25 cellular contexts compared by ENCODE assay signal in the genomic region with DNA sequence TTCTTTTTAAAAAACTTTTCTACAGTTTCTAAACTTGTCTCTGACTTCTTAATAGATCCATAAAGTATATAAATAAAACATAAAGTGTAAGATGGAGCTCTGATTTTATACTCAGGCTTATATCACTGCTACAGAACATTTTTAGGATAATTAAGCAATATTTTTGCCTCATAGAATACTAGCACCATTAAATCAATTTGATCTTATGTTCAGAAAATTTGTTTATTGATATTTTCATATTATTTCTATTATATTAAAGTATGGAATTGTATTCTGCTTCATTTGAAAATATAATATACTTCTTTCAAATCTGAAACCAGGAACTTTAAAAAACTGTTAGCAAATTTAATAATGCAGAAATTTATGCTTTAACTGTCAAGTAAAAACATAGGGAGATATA.
DNase-seq lines count a peak whose midpoint lies in the region; ATAC-seq, FAIRE-seq and TF ChIP-seq lines count a peak whose summit lies in the region.
"Had no signal": no experiment of that assay in that cellular context is flagged by ENCODE, and none has a peak within 500 bp of the region (broad histone marks: within the 10 kb centered on the region; RNA-seq: fewer than 3 reads in every experiment).

No MANE protein-coding gene starts in this region.

- H4K91ac ChIP-seq in mesenchymal stem cell (ENCODE audit: low read length): no peak overlapping the region

- TF ChIP-seq CTCF in pancreas (IDR thresholded peaks at IDR 0.05): no peak

- H3K4me3 Mint-ChIP-seq in T-helper 17 cell: no peak overlapping the region
- H3K4me3 Mint-ChIP-seq: CD14-positive monocyte; CD4-positive, alpha-beta T cell; CD8-positive, alpha-beta memory T cell; GM23338; H9 had no signal

- no peak for DNase-seq in T-helper 17 cell
- DNase-seq in frontal cortex (ENCODE audit: low spot score in 2 of 2): no peak
- no peak for DNase-seq in pancreas
- DNase-seq in mesenchymal stem cell: no peak
- no peak for DNase-seq in GM19240 (ENCODE audit: insufficient read length, low spot score)
- DNase-seq in hypothalamus (lab: John Stamatoyannopoulos, UW): no peak
- DNase-seq: 8988T; ACHN; AML-193; BE2C; CD4-positive, alpha-beta T cell; CD8-positive, alpha-beta memory T cell; DMS 273 treated with DMSO at 0.1 percent for 48 hours; DMS79; EL; GDM1; H9 had no signal

- no peak overlapping the region for H2BK12ac ChIP-seq in mesenchymal stem cell (ENCODE audit: low read length in 2 of 2)

- H3K23ac ChIP-seq in mesenchymal stem cell (ENCODE audit: low read length in 2 of 2): no peak overlapping the region

- peaks cover 2% of the 10 kb centered on the region for H3K4me1 Mint-ChIP-seq in T-helper 17 cell
- H3K4me1 Mint-ChIP-seq: CD14-positive monocyte had no signal

- H3K27ac ChIP-seq in pancreas (no peak overlapping the region), mesenchymal stem cell (ENCODE audit: low read length, poor library complexity, severe bottlenecking) (no peak overlapping the region)
- H3K27ac ChIP-seq: A549; BLaER1 treated with 17β-estradiol and CSF1 and Interleukin-3, amounts not matched to agents 10 nM and 100 nM had no signal

- H3K18ac ChIP-seq in mesenchymal stem cell (ENCODE audit: low read depth in 1 of 2, low read length in 2 of 2): no peak overlapping the region

- H3K27ac Mint-ChIP-seq in T-helper 17 cell: peak overlapping the region; percentile 21
- H3K27ac Mint-ChIP-seq: CD14-positive monocyte; CD4-positive, alpha-beta T cell; CD8-positive, alpha-beta memory T cell; GM23338; H9 had no signal

- intact Hi-C loops in pancreas (cut with DNase I): no loop called here

- no peaks in the 10 kb centered on the region for H3K79me1 ChIP-seq in mesenchymal stem cell (replicated peaks; ENCODE audit: low read length, poor library complexity, severe bottlenecking)

- no peak overlapping the region for H3K4ac ChIP-seq in mesenchymal stem cell (ENCODE audit: low read depth in 1 of 2, low read length in 2 of 2)

- H3K36me3 Mint-ChIP-seq in T-helper 17 cell (ENCODE audit: low read depth): peaks cover 5% of the 10 kb centered on the region

- H3K4me1 ChIP-seq in pancreas (peaks cover 0 to 10% (median 8%) of the 10 kb centered on the region in 3 donors), mesenchymal stem cell (ENCODE audit: control insufficient read depth, insufficient read depth, low read depth, low read length) (peaks cover 2% of the 10 kb centered on the region)
- H3K4me1 ChIP-seq: A549; BLaER1 treated with 17β-estradiol and CSF1 and Interleukin-3, amounts not matched to agents 10 nM and 100 nM had no signal

- H3K27me3 ChIP-seq in pancreas: no peaks in the 10 kb centered on the region
- H3K27me3 ChIP-seq in mesenchymal stem cell (ENCODE audit: control insufficient read depth in 1 of 2, insufficient read depth in 1 of 2, low read length in 2 of 2): no peaks in the 10 kb centered on the region
- H3K27me3 ChIP-seq: BLaER1 treated with 17β-estradiol and CSF1 and Interleukin-3, amounts not matched to agents 10 nM and 100 nM had no signal

- no peak overlapping the region for H3K9ac ChIP-seq in mesenchymal stem cell (ENCODE audit: low read length)
- H3K9ac ChIP-seq: BLaER1 treated with 17β-estradiol and CSF1 and Interleukin-3, amounts not matched to agents 10 nM and 100 nM had no signal

- H3K36me3 ChIP-seq in pancreas: no peaks in the 10 kb centered on the region
- peaks cover 0 to 55% of the 10 kb centered on the region in 2 experiments for H3K36me3 ChIP-seq in mesenchymal stem cell (ENCODE audit: control insufficient read depth in 1 of 2, insufficient read depth in 2 of 2, low read depth in 1 of 2, low read length in 2 of 2)

- no peak overlapping the region for H2BK5ac ChIP-seq in mesenchymal stem cell (ENCODE audit: low read depth, low read length, poor library complexity, severe bottlenecking)

- H4K8ac ChIP-seq in mesenchymal stem cell (ENCODE audit: low read length): no peak overlapping the region

- no peak overlapping the region for H2BK120ac ChIP-seq in mesenchymal stem cell (ENCODE audit: low read depth, low read length)

- no peak overlapping the region for H3K4me2 ChIP-seq in mesenchymal stem cell (ENCODE audit: low read length, poor library complexity, severe bottlenecking)
- H3K4me2 ChIP-seq: A549; BLaER1 treated with 17β-estradiol and CSF1 and Interleukin-3, amounts not matched to agents 10 nM and 100 nM; GM23338 had no signal

- FAIRE-seq in frontal cortex (lab: Jason Lieb, UNC) (peak; percentile 49), pancreas (lab: Jason Lieb, UNC) (peak; percentile 64)
- FAIRE-seq: A549, D721Med, GM12878, GM19239 had no signal

- no peak overlapping the region for H3K14ac ChIP-seq in mesenchymal stem cell (ENCODE audit: low read length in 2 of 2)

- no peak overlapping the region for H2AFZ ChIP-seq in mesenchymal stem cell (ENCODE audit: low read depth, low read length)
- H2AFZ ChIP-seq: GM23338 had no signal

- H3K9me3 ChIP-seq in T-helper 17 cell (ENCODE audit: control insufficient read depth, low read length, poor library complexity, severe bottlenecking) (no peaks in the 10 kb centered on the region), pancreas (no peaks in the 10 kb centered on the region), mesenchymal stem cell (ENCODE audit: control insufficient read depth, low read length) (no peaks in the 10 kb centered on the region)
- H3K9me3 ChIP-seq: A549; BE2C; BLaER1 treated with 17β-estradiol and CSF1 and Interleukin-3, amounts not matched to agents 10 nM and 100 nM had no signal

- H3K4me3 ChIP-seq in pancreas (no peak overlapping the region), mesenchymal stem cell (ENCODE audit: insufficient read depth in 1 of 2, low read depth in 1 of 2, low read length in 2 of 2) (no peak overlapping the region)
- H3K4me3 ChIP-seq: A549; BLaER1 treated with 17β-estradiol and CSF1 and Interleukin-3, amounts not matched to agents 10 nM and 100 nM; GM12878; GM23338 had no signal

- ATAC-seq in T-helper 17 cell: no peak
- ATAC-seq in pancreas: no peak
- ATAC-seq: A549, GM12878, GM23338, HCT116 had no signal

- H2AK5ac ChIP-seq in mesenchymal stem cell (ENCODE audit: low read length, severe bottlenecking): no peak overlapping the region

- no peaks in the 10 kb centered on the region for H3K27me3 Mint-ChIP-seq in T-helper 17 cell
- H3K27me3 Mint-ChIP-seq: CD4-positive, alpha-beta T cell; CD8-positive, alpha-beta memory T cell had no signal

- H2BK15ac ChIP-seq in mesenchymal stem cell (ENCODE audit: low read depth, poor library complexity, severe bottlenecking): no peak overlapping the region
